11 cellular contexts compared by ENCODE assay signal in genomic region chr7:51288896-51289607, GRCh38. TPM values are rescaled to one million over a fixed set of nuclear protein-coding genes. Genes with fewer than 3 reads are reported as not detected.
DNase-seq lines count a peak whose midpoint lies in the region; ATAC-seq and TF ChIP-seq lines count a peak whose summit lies in the region.
"Had no signal": no experiment of that assay in that cellular context is flagged by ENCODE, and none has a peak within 500 bp of the region (broad histone marks: within the 10 kb centered on the region; RNA-seq: fewer than 3 reads in every experiment).

No MANE protein-coding gene starts in this region.

- ATAC-seq in left lung = peak; percentile 19

- no peaks in the 10 kb centered on the region for H3K36me3 ChIP-seq in left lung
- H3K36me3 ChIP-seq: ascending aorta had no signal

- DNase-seq in NCI-H2107 treated with DMSO at 0.1 percent for 48 hours (lab: John Stamatoyannopoulos, UW; ENCODE audit: unreplicated experiment) (peak; percentile 61), left lung (no peak), substantia nigra (lab: John Stamatoyannopoulos, UW) (peak in 3 of 49 donors; percentile 26 to 59 (median 40)), HuH-7 (ENCODE audit: low spot score) (no peak), NCI-H226 (no peak), GM10248 (ENCODE audit: extremely low spot score) (no peak), SW 1271 (lab: John Stamatoyannopoulos, UW) (no peak)
- DNase-seq: NK-92 treated with Interleukin-12 subunit alpha and Interleukin-12 subunit beta, amount 100 ng/mL, for 24 hours had no signal

- H3K27ac ChIP-seq in angular gyrus (ENCODE audit: low read depth, low read length) (peak overlapping the region; percentile 98), left lung (no peak overlapping the region), substantia nigra (ENCODE audit: low read depth, low read length, poor library complexity, severe bottlenecking) (peak overlapping the region; percentile 82)
- H3K27ac ChIP-seq: ascending aorta, KMS-11 had no signal

- no peaks in the 10 kb centered on the region for H3K27me3 ChIP-seq in left lung
- H3K27me3 ChIP-seq: ascending aorta had no signal

- H3K4me3 ChIP-seq in left lung = no peak overlapping the region
- H3K4me3 ChIP-seq: ascending aorta had no signal

- POLR2A ChIA-PET in GM10248 (lab: Yijun Ruan, JAX) = no interaction called here

- CTCF ChIA-PET in GM10248 (lab: Yijun Ruan, JAX) = no interaction called here

- TF ChIP-seq CTCF in left lung (IDR thresholded peaks at IDR 0.05) = no peak
- no peak for TF ChIP-seq CTCF in GM10248 (IDR thresholded peaks at IDR 0.05; ENCODE audit: control extremely low read depth, extremely low read depth, low read depth, missing control alignments)

- intact Hi-C loops in left lung (cut with DNase I) = no loop called here

- H3K4me1 ChIP-seq in left lung = no peaks in the 10 kb centered on the region
- H3K4me1 ChIP-seq: ascending aorta had no signal

- H3K9me3 ChIP-seq in left lung = peaks cover 0 to 8% of the 10 kb centered on the region in 2 donors
- H3K9me3 ChIP-seq: ascending aorta had no signal

RNA-seq across cellular contexts. Expression of gene COBL, which starts 27.6 kb away (rescaled TPM):
- 10 to 100 TPM; 26.0 to 36.1 TPM for total RNA-seq in left lung

Comparison
In these comparisons a context has a peak if more than half of its experiments do, and no peak if none do; other contexts are left out.
1. H3K27ac ChIP-seq: peak in angular gyrus (single experiment) and substantia nigra (single experiment); none in left lung (0 of 2).